Comparison of ENCODE assay signal across 28 cellular contexts in the genomic region with DNA sequence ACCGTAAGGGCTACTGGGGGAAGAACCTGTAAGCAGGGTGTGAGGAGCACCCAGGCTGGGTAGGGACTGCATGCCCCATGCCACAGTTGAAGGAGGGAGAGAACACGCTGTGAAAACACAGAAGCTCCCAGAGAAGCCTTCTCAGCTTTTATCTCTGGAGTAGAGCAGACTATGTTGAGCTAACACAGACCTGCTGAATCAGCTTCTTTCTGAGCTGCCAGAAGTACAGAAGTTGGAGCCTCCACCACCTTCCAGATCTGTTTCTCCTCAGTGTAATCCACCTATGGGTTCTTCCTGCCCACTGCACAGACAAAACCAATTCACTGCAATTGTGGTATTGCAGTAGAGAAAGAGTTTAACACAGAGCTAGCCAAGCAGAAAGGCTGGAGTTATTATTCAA.
"Had no signal": no experiment of that assay in that cellular context is flagged by ENCODE, and none has a peak within 500 bp of the region (broad histone marks: within the 10 kb centered on the region; RNA-seq: fewer than 3 reads in every experiment).

No MANE protein-coding gene starts in this region.

- H3K4me3 ChIP-seq: adrenal gland, ascending aorta, ovary, stomach, suprapubic skin, tibial nerve had no signal

- H3K4me1 ChIP-seq: ascending aorta, foreskin keratinocyte had no signal

- ATAC-seq: activated CD4-positive, alpha-beta T cell treated with anti-CD3 and anti-CD28 coated beads for 36 hours; activated CD8-positive, alpha-beta memory T cell treated with anti-CD3 and anti-CD28 coated beads, Interleukin-2, amount 10 ng/mL, durations not matched to agents 7 days and 5 days; foreskin keratinocyte; left colon; natural killer cell treated with Interleukin-12 subunit alpha and Interleukin-12 subunit beta and Interleukin-15 and Interleukin-18, amount 100 ng/mL, for 72 hours; sciatic nerve; stimulated activated memory B cell treated with anti-CD40 and anti-IgM and Interleukin-4, amounts not matched to agents 10 μg/mL and 1 μg/mL and 100 μg/mL, for 72 hours had no signal

- H3K9me3 ChIP-seq: adrenal gland, ascending aorta, neutrophil, ovary, stomach, suprapubic skin, tibial nerve had no signal

- H3K9me3 Mint-ChIP-seq: activated B cell treated with CpG ODN at 0.5 μM for 24 hours; dendritic cell treated with granulocyte-macrophage colony-stimulating factor and Interleukin-4, amounts not matched to agents 40 ng/mL and 50 ng/mL, for 4 days; memory B cell; natural killer cell treated with Interleukin-12 subunit alpha and Interleukin-12 subunit beta and Interleukin-15 and Interleukin-18, amount 100 ng/mL, for 72 hours; stimulated activated memory B cell treated with anti-CD40 and anti-IgM and Interleukin-4, amounts not matched to agents 10 μg/mL and 1 μg/mL and 100 μg/mL, for 72 hours; T-helper 1 cell treated with Interleukin-12 subunit alpha and Interleukin-12 subunit beta and Interleukin-4 antibody, amounts not matched to agents 30 μg/mL and 1 μg/mL, for 36 hours had no signal

- H3K27ac ChIP-seq: adrenal gland, ascending aorta, brain microvascular endothelial cell, foreskin keratinocyte, neutrophil, ovary, stomach, suprapubic skin, tibial nerve had no signal

- H3K27me3 Mint-ChIP-seq: activated B cell treated with CpG ODN at 0.5 μM for 24 hours; activated CD4-positive, alpha-beta T cell treated with anti-CD3 and anti-CD28 coated beads for 36 hours; activated CD8-positive, alpha-beta memory T cell treated with anti-CD3 and anti-CD28 coated beads, Interleukin-2, amount 10 ng/mL, durations not matched to agents 7 days and 5 days; memory B cell; natural killer cell treated with Interleukin-12 subunit alpha and Interleukin-12 subunit beta and Interleukin-15 and Interleukin-18, amount 100 ng/mL, for 72 hours; stimulated activated memory B cell treated with anti-CD40 and anti-IgM and Interleukin-4, amounts not matched to agents 10 μg/mL and 1 μg/mL and 100 μg/mL, for 72 hours had no signal

- H3K27ac Mint-ChIP-seq: activated B cell treated with CpG ODN at 0.5 μM for 24 hours; activated CD4-positive, alpha-beta T cell treated with anti-CD3 and anti-CD28 coated beads for 36 hours; activated CD8-positive, alpha-beta memory T cell treated with anti-CD3 and anti-CD28 coated beads, Interleukin-2, amount 10 ng/mL, durations not matched to agents 7 days and 5 days; dendritic cell treated with granulocyte-macrophage colony-stimulating factor and Interleukin-4, amounts not matched to agents 40 ng/mL and 50 ng/mL, for 4 days; memory B cell; natural killer cell treated with Interleukin-12 subunit alpha and Interleukin-12 subunit beta and Interleukin-15 and Interleukin-18, amount 100 ng/mL, for 72 hours; stimulated activated memory B cell treated with anti-CD40 and anti-IgM and Interleukin-4, amounts not matched to agents 10 μg/mL and 1 μg/mL and 100 μg/mL, for 72 hours; T-helper 1 cell treated with Interleukin-12 subunit alpha and Interleukin-12 subunit beta and Interleukin-4 antibody, amounts not matched to agents 30 μg/mL and 1 μg/mL, for 36 hours had no signal

- H3K36me3 ChIP-seq: ovary had no signal

- DNase-seq: activated B cell treated with CpG ODN at 0.5 μM for 24 hours; activated CD4-positive, alpha-beta T cell treated with anti-CD3 and anti-CD28 coated beads for 36 hours; activated CD4-positive, alpha-beta T cell treated with anti-CD3 and anti-CD28 coated beads, Interleukin-2, amount 50 U/mL, for 4 hours; activated CD8-positive, alpha-beta memory T cell treated with anti-CD3 and anti-CD28 coated beads, Interleukin-2, amount 10 ng/mL, durations not matched to agents 7 days and 5 days; activated effector memory CD4-positive, alpha-beta T cell treated with anti-CD3 and anti-CD28 coated beads, Interleukin-2, amount 50 U/mL, for 16 hours; activated naive CD4-positive, alpha-beta T cell treated with anti-CD3 and anti-CD28 coated beads, Interleukin-2, amount 50 U/mL, for 16 hours; activated T-cell treated with anti-CD3 and anti-CD28 coated beads for 4 hours; adrenal gland; brain microvascular endothelial cell; caudate nucleus; effector CD4-positive, alpha-beta T cell; foreskin keratinocyte; left colon; ovary; small intestine; stimulated activated CD4-positive, alpha-beta T cell treated with anti-CD3 and anti-CD28 coated beads, Interleukin-2, amount 100 ng/mL, for 24 hours; stomach; T1000 had no signal

- H3K4me3 Mint-ChIP-seq: activated B cell treated with CpG ODN at 0.5 μM for 24 hours; activated CD4-positive, alpha-beta T cell treated with anti-CD3 and anti-CD28 coated beads for 36 hours; activated CD8-positive, alpha-beta memory T cell treated with anti-CD3 and anti-CD28 coated beads, Interleukin-2, amount 10 ng/mL, durations not matched to agents 7 days and 5 days; dendritic cell treated with granulocyte-macrophage colony-stimulating factor and Interleukin-4, amounts not matched to agents 40 ng/mL and 50 ng/mL, for 4 days; memory B cell; natural killer cell treated with Interleukin-12 subunit alpha and Interleukin-12 subunit beta and Interleukin-15 and Interleukin-18, amount 100 ng/mL, for 72 hours; stimulated activated memory B cell treated with anti-CD40 and anti-IgM and Interleukin-4, amounts not matched to agents 10 μg/mL and 1 μg/mL and 100 μg/mL, for 72 hours; T-helper 1 cell treated with Interleukin-12 subunit alpha and Interleukin-12 subunit beta and Interleukin-4 antibody, amounts not matched to agents 30 μg/mL and 1 μg/mL, for 36 hours had no signal

- H3K27me3 ChIP-seq: adrenal gland, ascending aorta, brain microvascular endothelial cell, foreskin keratinocyte, ovary, suprapubic skin, tibial nerve had no signal
